In genomic region chr12:5123921-5124320, GRCh38 we compare ENCODE assay signal across 1 cellular context.
TF ChIP-seq lines count a peak whose summit lies in the region.

No MANE protein-coding gene starts in this region.

TF ChIP-seq in GM23338, 12 proteins besides CTCF, POLR2A, EP300 and RAD21 (continued from another document):
- TF ChIP-seq ZNF462 (CRISPR knock-in tag; IDR thresholded peaks at IDR 0.05) (no peak), REST (IDR thresholded peaks at IDR 0.05; ENCODE audit: unreplicated experiment) (no peak), CREB1 (CRISPR knock-in tag; IDR thresholded peaks at IDR 0.05; ENCODE audit: low read depth) (no peak)
